ENCODE assay signal across 9 cellular contexts in genomic region chr7:101137651-101138148, GRCh38. TPM values are rescaled to one million over a fixed set of nuclear protein-coding genes. Genes with fewer than 3 reads are reported as not detected.
A peak's percentile ranks its signal among the peaks of the same experiment; 100 is the strongest.
DNase-seq lines count a peak whose midpoint lies in the region; ATAC-seq and TF ChIP-seq lines count a peak whose summit lies in the region.
"Had no signal": no experiment of that assay in that cellular context is flagged by ENCODE, and none has a peak within 500 bp of the region (broad histone marks: within the 10 kb centered on the region; RNA-seq: fewer than 3 reads in every experiment).

No MANE protein-coding gene starts in this region.

- CTCF ChIA-PET in CD4-positive, alpha-beta memory T cell (lab: Charles Lee; ENCODE audit: partially characterized antibody) = interaction anchor here (1.2 to 10.0 kb wide), 4 partner anchors 11 to 153 kb away, joined by 3 to 195 read pairs (median 6); partner anchors contain the start of gene SERPINE1
- CTCF ChIA-PET in HEK293T (lab: Yijun Ruan, JAX) = interaction anchor here (0.6 to 8.3 kb wide), 7 partner anchors 28 to 472 kb away, joined by 3 to 112 read pairs (median 3); partner anchors contain the start of gene ZNHIT1

- H4K20me1 ChIP-seq in osteoblast (ENCODE audit: insufficient read depth, low read length) = peaks cover 31% of the 10 kb centered on the region

- no peaks in the 10 kb centered on the region for H3K9me3 ChIP-seq in CD4-positive, alpha-beta memory T cell (ENCODE audit: control insufficient read depth in 1 of 2, low read length in 2 of 2)
- no peaks in the 10 kb centered on the region for H3K9me3 ChIP-seq in RWPE2 (ENCODE audit: severe bottlenecking)
- H3K9me3 ChIP-seq in endocrine pancreas (ENCODE audit: control insufficient read depth, low read length) = no peaks in the 10 kb centered on the region
- no peaks in the 10 kb centered on the region for H3K9me3 ChIP-seq in osteoblast (ENCODE audit: low read depth, low read length)

- peaks cover 8% of the 10 kb centered on the region for H3K4me1 ChIP-seq in CD4-positive, alpha-beta memory T cell (ENCODE audit: insufficient read depth, low read length)
- H3K4me1 ChIP-seq in RWPE2 (ENCODE audit: insufficient read depth, poor library complexity, severe bottlenecking) = peaks cover 34% of the 10 kb centered on the region
- H3K4me1 ChIP-seq in endocrine pancreas (ENCODE audit: control insufficient read depth, insufficient read depth, low read length) = no peaks in the 10 kb centered on the region
- H3K4me1 ChIP-seq in osteoblast (ENCODE audit: insufficient read depth, low read length) = peaks cover 43% of the 10 kb centered on the region

- TF ChIP-seq CTCF in RWPE2 (IDR thresholded peaks at IDR 0.05; ENCODE audit: poor library complexity, severe bottlenecking) (no peak), osteoblast (IDR thresholded peaks at IDR 0.05; ENCODE audit: extremely low read depth, low read depth, low read length) (no peak)

- no peak for ATAC-seq in RWPE2 (ENCODE audit: low read depth)

- H3K4me3 Mint-ChIP-seq in CD4-positive, alpha-beta memory T cell = peak overlapping the region in 3 of 8 donors; percentile 26 to 64 (median 43)

- peak overlapping the region in 4 of 7 donors; percentile 6 to 53 (median 36) for H3K27ac Mint-ChIP-seq in CD4-positive, alpha-beta memory T cell

- DNase-seq in CD4-positive, alpha-beta memory T cell = no peak
- DNase-seq in RWPE2 (ENCODE audit: low spot score) (no peak), osteoblast (ENCODE audit: insufficient read length, low spot score, missing footprints) (peak; percentile 62), HEK293T (ENCODE audit: extremely low spot score) (no peak), GM03348 (ENCODE audit: low spot score) (no peak), NOMO-1 treated with DMSO at 0.1 percent for 48 hours (lab: John Stamatoyannopoulos, UW; ENCODE audit: unreplicated experiment) (no peak), SKM-1 treated with dmso at 0.1 percent for 144 hours (lab: John Stamatoyannopoulos, UW; ENCODE audit: unreplicated experiment) (no peak)

- H3K4me2 ChIP-seq in osteoblast (ENCODE audit: insufficient read depth, low read length) = peak overlapping the region; percentile 18

- H3K27me3 ChIP-seq in CD4-positive, alpha-beta memory T cell (ENCODE audit: insufficient read depth, low read length) = no peaks in the 10 kb centered on the region
- H3K27me3 ChIP-seq in RWPE2 (ENCODE audit: insufficient read depth, poor library complexity, severe bottlenecking) = no peaks in the 10 kb centered on the region
- H3K27me3 ChIP-seq in endocrine pancreas (ENCODE audit: control insufficient read depth, insufficient read depth, low read length) = no peaks in the 10 kb centered on the region
- no peaks in the 10 kb centered on the region for H3K27me3 ChIP-seq in osteoblast (ENCODE audit: insufficient read depth, low read length)

- no peak overlapping the region for H3K27ac ChIP-seq in CD4-positive, alpha-beta memory T cell (ENCODE audit: low read depth, low read length)
- H3K27ac ChIP-seq in RWPE2 (ENCODE audit: poor library complexity, severe bottlenecking) (peak overlapping the region; percentile 90), osteoblast (ENCODE audit: low read depth, low read length) (peak overlapping the region; percentile 79)

- POLR2A ChIA-PET in CD4-positive, alpha-beta memory T cell (lab: Charles Lee; ENCODE audit: partially characterized antibody) = no interaction called here
- POLR2A ChIA-PET in HEK293T (lab: Yijun Ruan, JAX) = interaction anchor here (1.4 to 1.5 kb wide), 2 partner anchors 15 to 106 kb away, joined by 3 to 4 read pairs; partner anchors contain the start of gene FIS1

- H3K79me2 ChIP-seq in osteoblast (ENCODE audit: insufficient read depth, low read length) = no peaks in the 10 kb centered on the region

- H3K4me1 Mint-ChIP-seq in CD4-positive, alpha-beta memory T cell = peaks cover 3 to 22% (median 8%) of the 10 kb centered on the region in 4 donors

- H3K9me3 Mint-ChIP-seq in CD4-positive, alpha-beta memory T cell = peaks cover 0 to 4% (median 0%) of the 10 kb centered on the region in 8 donors

- no peak overlapping the region for H2AFZ ChIP-seq in osteoblast (ENCODE audit: low read length)

- no peaks in the 10 kb centered on the region for H3K36me3 Mint-ChIP-seq in CD4-positive, alpha-beta memory T cell

- H3K4me3 ChIP-seq in CD4-positive, alpha-beta memory T cell (ENCODE audit: low read length in 2 of 2) = no peak overlapping the region
- H3K4me3 ChIP-seq in RWPE2 (ENCODE audit: severe bottlenecking) (no peak overlapping the region), endocrine pancreas (ENCODE audit: control insufficient read depth, insufficient read depth, low read length) (no peak overlapping the region), osteoblast (ENCODE audit: insufficient read depth, low read length) (peak overlapping the region; percentile 27)

- no peaks in the 10 kb centered on the region for H3K36me3 ChIP-seq in CD4-positive, alpha-beta memory T cell (ENCODE audit: insufficient read depth, low read length)
- H3K36me3 ChIP-seq in RWPE2 (ENCODE audit: low read depth) (peaks cover 55% of the 10 kb centered on the region), endocrine pancreas (ENCODE audit: control insufficient read depth, insufficient read depth, low read length) (no peaks in the 10 kb centered on the region), osteoblast (ENCODE audit: insufficient read depth, low read length) (peaks cover 47% of the 10 kb centered on the region)

- intact Hi-C loops in CD4-positive, alpha-beta memory T cell (cut with micrococcal nuclease) = no loop called here

- H3K27me3 Mint-ChIP-seq in CD4-positive, alpha-beta memory T cell = peaks cover 13 to 16% of the 10 kb centered on the region in 2 donors

- H3K9ac ChIP-seq in endocrine pancreas (ENCODE audit: control insufficient read depth, insufficient read depth, low read length) = peak overlapping the region; percentile 11

TF ChIP-seq in HEK293T, 16 proteins besides CTCF, POLR2A, EP300 and RAD21:
- no peak for TF ChIP-seq ARNT (IDR thresholded peaks at IDR 0.05)
- TF ChIP-seq SP1 (IDR thresholded peaks at IDR 0.05) = no peak
TF ChIP-seq in HEK293T: peak in this region for 0.

RNA-seq across cellular contexts. Expression of gene SERPINE1, which starts 10.8 kb away (rescaled TPM):
- under 1 TPM; 0.11 to 0.20 TPM for total RNA-seq in CD4-positive, alpha-beta memory T cell
- not detected for polyA plus RNA-seq in CD4-positive, alpha-beta memory T cell
- total RNA-seq in osteoblast = 237 and 278 TPM in 2 replicates

RNA-seq across cellular contexts. Expression of gene AP1S1, which starts 16.6 kb away (rescaled TPM):
- 10 to 100 TPM in 1 of 2 experiments, 1 to 10 TPM in 1; 8.8 to 10.8 TPM for total RNA-seq in CD4-positive, alpha-beta memory T cell
- polyA plus RNA-seq in CD4-positive, alpha-beta memory T cell = 1 to 10 TPM; 4.2 to 8.2 TPM
- 101 and 102 TPM in 2 replicates for total RNA-seq in osteoblast

RNA-seq across cellular contexts. Expression of gene VGF, which starts 27.7 kb away (rescaled TPM):
- not detected for total RNA-seq in CD4-positive, alpha-beta memory T cell
- not detected for polyA plus RNA-seq in CD4-positive, alpha-beta memory T cell
- 0.36 TPM in 1 of 2 replicates, not detected in the other for total RNA-seq in osteoblast

RNA-seq across cellular contexts. Expression of gene NAT16, which starts 42.4 kb away (rescaled TPM):
- not detected for total RNA-seq in CD4-positive, alpha-beta memory T cell
- not detected for polyA plus RNA-seq in CD4-positive, alpha-beta memory T cell
- total RNA-seq in osteoblast = not detected in 2 replicates
- total RNA-seq: mucosa of gallbladder had no signal

RNA-seq across cellular contexts. Expression of gene TRIM56, which starts 52.4 kb away (rescaled TPM):
- total RNA-seq in CD4-positive, alpha-beta memory T cell = 10 to 100 TPM; 79.4 to 81.1 TPM
- polyA plus RNA-seq in CD4-positive, alpha-beta memory T cell = 10 to 100 TPM in 1 of 2 donors, 1 to 10 TPM in 1; 2.8 to 16.3 TPM
- 13.8 and 14.7 TPM in 2 replicates for total RNA-seq in osteoblast

Comparison
In these comparisons a context has a peak if more than half of its experiments do, and no peak if none do; other contexts are left out.
1. RNA of gene SERPINE1, which starts 10.8 kb away (total RNA-seq): 237 to 278 TPM in osteoblast; 0.11 to 0.20 TPM in CD4-positive, alpha-beta memory T cell; every median in the first group is over 100 times any median in the second.